ENCODE assay signal across 22 cellular contexts in the genomic region with DNA sequence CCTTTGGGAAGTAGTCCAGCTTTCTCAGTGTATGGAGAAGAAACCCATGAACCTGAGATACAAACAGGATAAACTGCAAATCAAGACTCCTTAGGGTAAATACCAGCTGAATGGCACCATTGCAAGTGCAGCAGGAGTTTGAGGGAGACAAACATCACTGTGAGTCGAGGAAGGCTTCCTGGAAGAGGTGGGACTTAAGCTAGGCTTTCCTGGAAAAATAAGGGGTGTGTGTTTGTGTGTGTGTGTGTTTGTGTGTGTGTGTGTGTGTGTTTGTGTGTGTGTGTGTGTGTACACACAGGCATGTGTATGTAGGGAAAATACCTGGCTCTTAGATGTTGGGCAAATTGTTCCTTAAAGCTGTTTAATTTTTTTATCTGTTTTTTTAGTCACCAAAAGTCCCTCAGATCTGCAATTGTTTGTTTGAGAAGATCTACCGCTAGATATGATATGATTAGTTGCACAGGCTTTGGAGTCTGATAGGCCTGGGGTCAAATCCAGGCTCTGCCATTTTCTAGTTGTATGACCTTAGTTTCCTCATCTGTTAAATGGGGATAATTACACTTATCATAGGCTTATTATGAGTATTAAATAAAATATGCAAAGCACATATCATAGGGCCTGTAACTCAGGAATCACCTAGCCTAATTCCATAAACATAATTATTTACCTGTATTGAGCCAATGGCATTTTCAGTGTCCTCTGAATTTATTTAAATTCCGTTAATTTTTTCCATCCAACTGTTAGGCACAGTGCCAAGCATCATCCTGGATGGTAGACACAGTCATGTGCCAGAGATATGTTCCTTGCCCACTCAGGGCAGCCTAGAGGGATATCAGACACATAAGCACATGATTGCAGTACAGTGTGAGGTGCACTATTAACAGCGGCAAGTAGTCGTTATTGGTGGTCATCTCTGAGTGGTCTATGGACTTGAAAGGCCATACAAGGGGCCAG.
A peak's percentile ranks its signal among the peaks of the same experiment; 100 is the strongest.
DNase-seq lines count a peak whose midpoint lies in the region; ATAC-seq, FAIRE-seq and TF ChIP-seq lines count a peak whose summit lies in the region.
"Had no signal": no experiment of that assay in that cellular context is flagged by ENCODE, and none has a peak within 500 bp of the region (broad histone marks: within the 10 kb centered on the region; RNA-seq: fewer than 3 reads in every experiment).

No MANE protein-coding gene starts in this region.

- H3K27ac ChIP-seq in HEK293 (ENCODE audit: extremely low read depth, low read depth, low read length) = no peak overlapping the region
- H3K27ac ChIP-seq in VCaP = peak overlapping the region; percentile 77
- peak overlapping the region; percentile 81 for H3K27ac ChIP-seq in neutrophil
- H3K27ac ChIP-seq: Peyer's patch, SJCRH30 had no signal

- no peaks in the 10 kb centered on the region for H3K27me3 Mint-ChIP-seq in activated CD4-positive, alpha-beta memory T cell treated with anti-CD3 and anti-CD28 coated beads, Interleukin-2, amount 10 ng/mL, durations not matched to agents 7 days and 5 days
- no peaks in the 10 kb centered on the region for H3K27me3 Mint-ChIP-seq in activated CD4-positive, alpha-beta memory T cell treated with anti-CD3 and anti-CD28 coated beads for 36 hours
- H3K27me3 Mint-ChIP-seq: activated CD4-positive, alpha-beta T cell treated with anti-CD3 and anti-CD28 coated beads, Interleukin-2, amount 10 ng/mL, durations not matched to agents 24 days and 14 days; activated naive CD8-positive, alpha-beta T cell treated with anti-CD3 and anti-CD28 coated beads, Interleukin-2, amount 50 U/mL, for 24 hours; central memory CD8-positive, alpha-beta T cell; T-cell had no signal

- intact Hi-C loops in activated CD4-positive, alpha-beta memory T cell treated with anti-CD3 and anti-CD28 coated beads for 36 hours (cut with micrococcal nuclease) = no loop called here
- intact Hi-C loops in left colon (cut with DNase I, micrococcal nuclease) = no loop called here

- ATAC-seq in left colon (no peak), HG02588 (IDR thresholded peaks at IDR 0.05; ENCODE audit: unreplicated experiment) (no peak)
- ATAC-seq: activated naive CD8-positive, alpha-beta T cell treated with anti-CD3 and anti-CD28 coated beads, Interleukin-2, amount 50 U/mL, for 24 hours; HCT116; heart right ventricle; T-cell had no signal

- peak overlapping the region; percentile 22 for H3K27ac Mint-ChIP-seq in activated CD4-positive, alpha-beta memory T cell treated with anti-CD3 and anti-CD28 coated beads, Interleukin-2, amount 10 ng/mL, durations not matched to agents 7 days and 5 days
- no peak overlapping the region for H3K27ac Mint-ChIP-seq in activated CD4-positive, alpha-beta memory T cell treated with anti-CD3 and anti-CD28 coated beads for 36 hours
- H3K27ac Mint-ChIP-seq: activated CD4-positive, alpha-beta T cell treated with anti-CD3 and anti-CD28 coated beads, Interleukin-2, amount 10 ng/mL, durations not matched to agents 24 days and 14 days; activated naive CD8-positive, alpha-beta T cell treated with anti-CD3 and anti-CD28 coated beads, Interleukin-2, amount 50 U/mL, for 24 hours; T-cell had no signal

- H3K4me3 ChIP-seq in HEK293 (ENCODE audit: low read depth, low read length) = no peak overlapping the region
- H3K4me3 ChIP-seq in neutrophil (ENCODE audit: low read depth in 1 of 2, low read length in 1 of 2) = no peak overlapping the region
- H3K4me3 ChIP-seq: heart right ventricle, Peyer's patch, SJCRH30, skin epidermis had no signal

- H3K4me3 Mint-ChIP-seq in activated CD4-positive, alpha-beta memory T cell treated with anti-CD3 and anti-CD28 coated beads, Interleukin-2, amount 10 ng/mL, durations not matched to agents 7 days and 5 days = no peak overlapping the region
- no peak overlapping the region for H3K4me3 Mint-ChIP-seq in activated CD4-positive, alpha-beta memory T cell treated with anti-CD3 and anti-CD28 coated beads for 36 hours
- H3K4me3 Mint-ChIP-seq: activated CD4-positive, alpha-beta T cell treated with anti-CD3 and anti-CD28 coated beads, Interleukin-2, amount 10 ng/mL, durations not matched to agents 24 days and 14 days; activated naive CD8-positive, alpha-beta T cell treated with anti-CD3 and anti-CD28 coated beads, Interleukin-2, amount 50 U/mL, for 24 hours; central memory CD8-positive, alpha-beta T cell; T-cell had no signal

- no peak for FAIRE-seq in GM12892 (lab: Jason Lieb, UNC)
- FAIRE-seq: A204.1 had no signal

- peaks cover 54% of the 10 kb centered on the region for H3K4me1 Mint-ChIP-seq in activated CD4-positive, alpha-beta memory T cell treated with anti-CD3 and anti-CD28 coated beads, Interleukin-2, amount 10 ng/mL, durations not matched to agents 7 days and 5 days
- peaks cover 4% of the 10 kb centered on the region for H3K4me1 Mint-ChIP-seq in activated CD4-positive, alpha-beta memory T cell treated with anti-CD3 and anti-CD28 coated beads for 36 hours (ENCODE audit: low read depth)

- no peak for DNase-seq in activated CD4-positive, alpha-beta memory T cell treated with anti-CD3 and anti-CD28 coated beads, Interleukin-2, amount 10 ng/mL, durations not matched to agents 7 days and 5 days
- DNase-seq in activated CD4-positive, alpha-beta memory T cell treated with anti-CD3 and anti-CD28 coated beads for 36 hours = no peak
- no peak for DNase-seq in left colon
- DNase-seq in GM12892 (ENCODE audit: insufficient read length) = no peak
- DNase-seq: activated CD4-positive, alpha-beta T cell treated with anti-CD3 and anti-CD28 coated beads, Interleukin-2, amount 10 ng/mL, durations not matched to agents 24 days and 14 days; activated effector memory CD4-positive, alpha-beta T cell treated with anti-CD3 and anti-CD28 coated beads, Interleukin-2, amount 50 U/mL, for 16 hours; activated naive CD8-positive, alpha-beta T cell treated with anti-CD3 and anti-CD28 coated beads, Interleukin-2, amount 50 U/mL, for 24 hours; AML-193; heart right ventricle; left cardiac atrium; NCI-H1436; Peyer's patch; SJCRH30; T-cell had no signal

- H3K4me1 ChIP-seq in HEK293 (ENCODE audit: control insufficient read depth, insufficient read depth, low read length) (no peaks in the 10 kb centered on the region), neutrophil (ENCODE audit: control insufficient read depth in 1 of 2, insufficient read depth in 1 of 2, low read depth in 1 of 2, low read length in 1 of 2) (peaks cover 57 to 68% of the 10 kb centered on the region in 2 experiments)

- CTCF ChIA-PET in activated CD4-positive, alpha-beta memory T cell treated with anti-CD3 and anti-CD28 coated beads, Interleukin-2, amount 10 ng/mL, durations not matched to agents 7 days and 5 days (lab: Charles Lee) = interaction anchor here (0.6 to 1.7 kb wide), 3 partner anchors 11 to 35 kb away, joined by 3 to 6 read pairs (median 3); no protein-coding TSS in a partner anchor
- CTCF ChIA-PET in activated CD4-positive, alpha-beta memory T cell treated with anti-CD3 and anti-CD28 coated beads for 36 hours (lab: Charles Lee) = no interaction called here
- CTCF ChIA-PET in HEK293 (lab: Yijun Ruan, JAX) = interaction anchor here (0.7 kb wide), 1 partner anchor 49 kb away, joined by 3 read pairs; no protein-coding TSS in a partner anchor

- no peak for TF ChIP-seq POLR2A in GM12892 (IDR thresholded peaks at IDR 0.05; ENCODE audit: low read depth, low read length)

- POLR2A ChIA-PET in activated CD4-positive, alpha-beta memory T cell treated with anti-CD3 and anti-CD28 coated beads, Interleukin-2, amount 10 ng/mL, durations not matched to agents 7 days and 5 days (lab: Charles Lee) = interaction anchor here (1.3 to 1.6 kb wide), 3 partner anchors 18 to 90 kb away, joined by 3 to 5 read pairs (median 4); a partner anchor contains a TSS
- POLR2A ChIA-PET in activated CD4-positive, alpha-beta memory T cell treated with anti-CD3 and anti-CD28 coated beads for 36 hours (lab: Charles Lee) = no interaction called here
- POLR2A ChIA-PET in HEK293 (lab: Yijun Ruan, JAX) = no interaction called here

- no peaks in the 10 kb centered on the region for H3K9me3 Mint-ChIP-seq in activated CD4-positive, alpha-beta memory T cell treated with anti-CD3 and anti-CD28 coated beads, Interleukin-2, amount 10 ng/mL, durations not matched to agents 7 days and 5 days
- no peaks in the 10 kb centered on the region for H3K9me3 Mint-ChIP-seq in activated CD4-positive, alpha-beta memory T cell treated with anti-CD3 and anti-CD28 coated beads for 36 hours
- H3K9me3 Mint-ChIP-seq: activated CD4-positive, alpha-beta T cell treated with anti-CD3 and anti-CD28 coated beads, Interleukin-2, amount 10 ng/mL, durations not matched to agents 24 days and 14 days; activated naive CD8-positive, alpha-beta T cell treated with anti-CD3 and anti-CD28 coated beads, Interleukin-2, amount 50 U/mL, for 24 hours; central memory CD8-positive, alpha-beta T cell; T-cell had no signal

- H3K9me3 ChIP-seq in HEK293 (ENCODE audit: control insufficient read depth, insufficient read depth, low read depth, low read length) (no peaks in the 10 kb centered on the region), neutrophil (no peaks in the 10 kb centered on the region)
- H3K9me3 ChIP-seq: heart right ventricle, Peyer's patch, SJCRH30 had no signal

- H3K36me3 ChIP-seq in HEK293 (ENCODE audit: control insufficient read depth in 2 of 2, insufficient read depth in 1 of 2, low read length in 2 of 2) (no peaks in the 10 kb centered on the region), neutrophil (no peaks in the 10 kb centered on the region)
- H3K36me3 ChIP-seq: heart right ventricle, Peyer's patch, SJCRH30 had no signal

- H3K36me3 Mint-ChIP-seq in activated CD4-positive, alpha-beta memory T cell treated with anti-CD3 and anti-CD28 coated beads, Interleukin-2, amount 10 ng/mL, durations not matched to agents 7 days and 5 days (ENCODE audit: low read depth) = peaks cover 4% of the 10 kb centered on the region
- H3K36me3 Mint-ChIP-seq in activated CD4-positive, alpha-beta memory T cell treated with anti-CD3 and anti-CD28 coated beads for 36 hours = no peaks in the 10 kb centered on the region
- H3K36me3 Mint-ChIP-seq: T-cell had no signal

- H3K27me3 ChIP-seq in neutrophil = no peaks in the 10 kb centered on the region
- H3K27me3 ChIP-seq: heart right ventricle, Peyer's patch, SJCRH30 had no signal

- TF ChIP-seq CTCF in HEK293 (tag by site-specific recombination; IDR thresholded peaks at IDR 0.05) = no peak
- TF ChIP-seq CTCF in VCaP (conservative IDR thresholded peaks at IDR 0.05) = no peak
- no peak for TF ChIP-seq CTCF in neutrophil (IDR thresholded peaks at IDR 0.05)

TF ChIP-seq in HEK293, 187 proteins besides CTCF, POLR2A, EP300 and RAD21 (continues in another document):
- TF ChIP-seq, protein P1, sequence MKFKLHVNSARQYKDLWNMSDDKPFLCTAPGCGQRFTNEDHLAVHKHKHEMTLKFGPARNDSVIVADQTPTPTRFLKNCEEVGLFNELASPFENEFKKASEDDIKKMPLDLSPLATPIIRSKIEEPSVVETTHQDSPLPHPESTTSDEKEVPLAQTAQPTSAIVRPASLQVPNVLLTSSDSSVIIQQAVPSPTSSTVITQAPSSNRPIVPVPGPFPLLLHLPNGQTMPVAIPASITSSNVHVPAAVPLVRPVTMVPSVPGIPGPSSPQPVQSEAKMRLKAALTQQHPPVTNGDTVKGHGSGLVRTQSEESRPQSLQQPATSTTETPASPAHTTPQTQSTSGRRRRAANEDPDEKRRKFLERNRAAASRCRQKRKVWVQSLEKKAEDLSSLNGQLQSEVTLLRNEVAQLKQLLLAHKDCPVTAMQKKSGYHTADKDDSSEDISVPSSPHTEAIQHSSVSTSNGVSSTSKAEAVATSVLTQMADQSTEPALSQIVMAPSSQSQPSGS (tag by site-specific recombination; IDR thresholded peaks at IDR 0.05; ENCODE audit: low read depth) = no peak
